Comparison of ENCODE assay signal across 27 cellular contexts in genomic region chr1:193753038-193753756, GRCh38.
A peak's percentile ranks its signal among the peaks of the same experiment; 100 is the strongest.
DNase-seq lines count a peak whose midpoint lies in the region; ATAC-seq and TF ChIP-seq lines count a peak whose summit lies in the region.
"Had no signal": no experiment of that assay in that cellular context is flagged by ENCODE, and none has a peak within 500 bp of the region (broad histone marks: within the 10 kb centered on the region; RNA-seq: fewer than 3 reads in every experiment).

No MANE protein-coding gene starts in this region.

- intact Hi-C loops in IMR-90 (cut with micrococcal nuclease), result no loop called here

- 80% methylated on average over 1 of the region's 5 CpGs; no CpG with 5 or more reads in 1 of the 2 experiments for WGBS in IMR-90 (ENCODE audit: extremely low coverage in 2 of 2, insufficient read length in 1 of 2), 2 experiments
- no CpG with 5 or more reads among the region's 5 CpGs for WGBS in mesendoderm (ENCODE audit: extremely low coverage, insufficient coverage, low lambda C conversion rate)

- H3K9me1 ChIP-seq in IMR-90 (ENCODE audit: insufficient read depth, low read length), result no peaks in the 10 kb centered on the region

- no peak overlapping the region for H3K4ac ChIP-seq in IMR-90 (ENCODE audit: low read depth, low read length)
- no peak overlapping the region for H3K4ac ChIP-seq in mesendoderm (ENCODE audit: low read depth, low read length)

- no peaks in the 10 kb centered on the region for H3K4me1 Mint-ChIP-seq in activated naive CD8-positive, alpha-beta T cell treated with anti-CD3 and anti-CD28 coated beads for 36 hours
- peaks cover 1% of the 10 kb centered on the region for H3K4me1 Mint-ChIP-seq in activated CD8-positive, alpha-beta memory T cell treated with anti-CD3 and anti-CD28 coated beads, Interleukin-2, amount 10 ng/mL, durations not matched to agents 7 days and 5 days
- H3K4me1 Mint-ChIP-seq: B cell had no signal

- TF ChIP-seq CTCF in IMR-90 (conservative IDR thresholded peaks at IDR 0.05; ENCODE audit: low read depth, low read length), result no peak
- no peak for TF ChIP-seq CTCF in fibroblast of villous mesenchyme (IDR thresholded peaks at IDR 0.05; ENCODE audit: insufficient read depth, low read depth, low read length)

- no peak overlapping the region for H2AK9ac ChIP-seq in IMR-90 (replicated peaks; ENCODE audit: low read depth, low read length, poor library complexity)

- CTCF ChIA-PET in IMR-90 (lab: Yijun Ruan, JAX), result interaction anchor here (0.7 kb wide), 1 partner anchor 24 kb away, joined by 3 read pairs; no protein-coding TSS in a partner anchor
- CTCF ChIA-PET in activated CD8-positive, alpha-beta memory T cell treated with anti-CD3 and anti-CD28 coated beads, Interleukin-2, amount 10 ng/mL, durations not matched to agents 7 days and 5 days (lab: Charles Lee), result no interaction called here

- no peak for ATAC-seq in IMR-90 (ENCODE audit: low read depth)
- no peak for ATAC-seq in activated CD8-positive, alpha-beta memory T cell treated with anti-CD3 and anti-CD28 coated beads, Interleukin-2, amount 10 ng/mL, durations not matched to agents 7 days and 5 days
- ATAC-seq: A549, Panc1 had no signal

- H4K5ac ChIP-seq in IMR-90 (ENCODE audit: low read depth, low read length), result no peak overlapping the region
- no peak overlapping the region for H4K5ac ChIP-seq in mesendoderm (ENCODE audit: low read length)

- H4K8ac ChIP-seq in IMR-90 (ENCODE audit: low read depth in 2 of 2, low read length in 2 of 2), result no peak overlapping the region
- no peak overlapping the region for H4K8ac ChIP-seq in mesendoderm (ENCODE audit: low read depth, low read length)

- H2AFZ ChIP-seq in IMR-90 (replicated peaks; ENCODE audit: low read length, poor library complexity), result no peak overlapping the region

- H3K9ac ChIP-seq in IMR-90 (ENCODE audit: low read depth, low read length) (no peak overlapping the region), mesendoderm (ENCODE audit: low read length) (no peak overlapping the region)

- TF ChIP-seq POLR2A in IMR-90 (IDR thresholded peaks at IDR 0.05; ENCODE audit: low read depth, low read length), result no peak

- H3K27me3 ChIP-seq in IMR-90 (ENCODE audit: control insufficient read depth, insufficient read depth, low read length), result no peaks in the 10 kb centered on the region
- no peaks in the 10 kb centered on the region for H3K27me3 ChIP-seq in mesendoderm (ENCODE audit: insufficient read depth, low read length, poor library complexity)

- H3K4me2 ChIP-seq in IMR-90 (ENCODE audit: low read depth, low read length) (no peak overlapping the region), mesendoderm (ENCODE audit: low read length) (no peak overlapping the region)
- H3K4me2 ChIP-seq: A549 had no signal

- H3K4me1 ChIP-seq in IMR-90 (ENCODE audit: control insufficient read depth, insufficient read depth, low read length), result no peaks in the 10 kb centered on the region; the same call in 1 of the 2 replicates
- no peaks in the 10 kb centered on the region for H3K4me1 ChIP-seq in mesendoderm (ENCODE audit: control insufficient read depth, low read depth, low read length)
- H3K4me1 ChIP-seq: A549 had no signal

- peaks cover 4% of the 10 kb centered on the region for H3K36me3 Mint-ChIP-seq in activated naive CD8-positive, alpha-beta T cell treated with anti-CD3 and anti-CD28 coated beads for 36 hours
- H3K36me3 Mint-ChIP-seq in activated CD8-positive, alpha-beta memory T cell treated with anti-CD3 and anti-CD28 coated beads, Interleukin-2, amount 10 ng/mL, durations not matched to agents 7 days and 5 days, result peaks cover 10% of the 10 kb centered on the region

- dilution Hi-C loops in IMR-90 (cut with HindIII; ENCODE audit: low sequenced_read_pairs, unreplicated experiment), result no loop called here

- H3K79me1 ChIP-seq in IMR-90 (ENCODE audit: low read depth in 1 of 2, low read length in 2 of 2) (no peaks in the 10 kb centered on the region), mesendoderm (ENCODE audit: low read length) (no peaks in the 10 kb centered on the region)

- H3K79me2 ChIP-seq in mesendoderm (ENCODE audit: control insufficient read depth, insufficient read depth, low read length), result no peaks in the 10 kb centered on the region

- H2BK120ac ChIP-seq in IMR-90 (ENCODE audit: low read depth, low read length) (no peak overlapping the region), mesendoderm (ENCODE audit: low read depth, low read length) (no peak overlapping the region)

- no peaks in the 10 kb centered on the region for H3K27me3 Mint-ChIP-seq in activated naive CD8-positive, alpha-beta T cell treated with anti-CD3 and anti-CD28 coated beads for 36 hours
- H3K27me3 Mint-ChIP-seq in activated CD8-positive, alpha-beta memory T cell treated with anti-CD3 and anti-CD28 coated beads, Interleukin-2, amount 10 ng/mL, durations not matched to agents 7 days and 5 days, result no peaks in the 10 kb centered on the region
- H3K27me3 Mint-ChIP-seq: B cell; CD8-positive, alpha-beta memory T cell had no signal

- H2AK5ac ChIP-seq in IMR-90 (ENCODE audit: low read depth, low read length) (no peak overlapping the region), mesendoderm (ENCODE audit: low read length) (no peak overlapping the region)

- 0 out of 2 replicates have a peak overlapping the region, but pooled peaks have one; percentile 39 for H3K14ac ChIP-seq in IMR-90 (replicated peaks; ENCODE audit: low read depth, low read length)

- H3K4me3 Mint-ChIP-seq in activated naive CD8-positive, alpha-beta T cell treated with anti-CD3 and anti-CD28 coated beads for 36 hours, result no peak overlapping the region
- no peak overlapping the region for H3K4me3 Mint-ChIP-seq in activated CD8-positive, alpha-beta memory T cell treated with anti-CD3 and anti-CD28 coated beads, Interleukin-2, amount 10 ng/mL, durations not matched to agents 7 days and 5 days
- H3K4me3 Mint-ChIP-seq: B cell; CD8-positive, alpha-beta memory T cell had no signal

- in situ Hi-C loops in IMR-90 (cut with MboI; ENCODE audit: low sequenced_read_pairs), result no loop called here

- H3K18ac ChIP-seq in IMR-90 (ENCODE audit: low read depth, low read length) (no peak overlapping the region), mesendoderm (ENCODE audit: low read length) (no peak overlapping the region)

- H4K91ac ChIP-seq in IMR-90 (ENCODE audit: insufficient read depth, low read depth, low read length), result no peak overlapping the region

- DNase-seq in EH (ENCODE audit: low read depth), result peak; percentile 11
- DNase-seq in IMR-90, result no peak
- peak; percentile 49 for DNase-seq in fibroblast of villous mesenchyme (ENCODE audit: low read depth)
- peak; percentile 22 for DNase-seq in mesendoderm
- no peak for DNase-seq in activated naive CD8-positive, alpha-beta T cell treated with anti-CD3 and anti-CD28 coated beads for 36 hours
- no peak for DNase-seq in activated CD8-positive, alpha-beta memory T cell treated with anti-CD3 and anti-CD28 coated beads, Interleukin-2, amount 10 ng/mL, durations not matched to agents 7 days and 5 days
- DNase-seq in DMS153 (lab: John Stamatoyannopoulos, UW), result no peak
- no peak for DNase-seq in H4 (ENCODE audit: low spot score)
- DNase-seq: Calu3; CD8-positive, alpha-beta memory T cell; GOT3; Karpas-422; NCI-H1092 treated with DMSO at 0.1 percent for 48 hours; NCI-H1436; NCI-H187; NCI-H2081 treated with DMSO at 0.1 percent for 48 hours; NCI-H2171; NCI-H226; NCI-H510A; NCI-H69; SHP77 had no signal

- H3K56ac ChIP-seq in IMR-90 (ENCODE audit: extremely low read depth, insufficient read depth, low read length) (no peak overlapping the region), mesendoderm (ENCODE audit: low read length) (no peak overlapping the region)

- H3K9me3 ChIP-seq in IMR-90 (ENCODE audit: control insufficient read depth, insufficient read depth, low read length), result no peaks in the 10 kb centered on the region
- H3K9me3 ChIP-seq: A549 had no signal

- H3K27ac ChIP-seq in IMR-90 (ENCODE audit: insufficient read depth, low read length), result no peak overlapping the region
- H3K27ac ChIP-seq in mesendoderm (ENCODE audit: low read depth, low read length), result no peak overlapping the region
- H3K27ac ChIP-seq: A549, C4-2B, HL-60, RWPE1 had no signal

- H3K36me3 ChIP-seq in IMR-90 (ENCODE audit: control insufficient read depth, insufficient read depth, low read length) (no peaks in the 10 kb centered on the region), mesendoderm (ENCODE audit: control insufficient read depth, insufficient read depth, low read length) (no peaks in the 10 kb centered on the region)

- POLR2A ChIA-PET in IMR-90 (lab: Charles Lee; ENCODE audit: unreplicated experiment), result no interaction called here

- H4K20me1 ChIP-seq in IMR-90 (ENCODE audit: insufficient read depth, low read length), result no peaks in the 10 kb centered on the region

- no TSS peak for BruUV-seq in IMR-90 (replicated peaks; lab: Mats Ljungman, UMichigan)

- no peak overlapping the region for H3K23ac ChIP-seq in IMR-90 (ENCODE audit: low read depth, low read length)
- H3K23ac ChIP-seq in mesendoderm (ENCODE audit: low read length), result no peak overlapping the region

- H3K9me3 Mint-ChIP-seq in activated naive CD8-positive, alpha-beta T cell treated with anti-CD3 and anti-CD28 coated beads for 36 hours, result peaks cover 2% of the 10 kb centered on the region
- H3K9me3 Mint-ChIP-seq in activated CD8-positive, alpha-beta memory T cell treated with anti-CD3 and anti-CD28 coated beads, Interleukin-2, amount 10 ng/mL, durations not matched to agents 7 days and 5 days (ENCODE audit: low read depth), result peaks cover 6% of the 10 kb centered on the region

- H3K4me3 ChIP-seq in IMR-90 (ENCODE audit: insufficient read depth, low read depth, low read length) (no peak overlapping the region), fibroblast of villous mesenchyme (ENCODE audit: low read depth, low read length) (no peak overlapping the region), mesendoderm (ENCODE audit: low read length) (no peak overlapping the region)
- H3K4me3 ChIP-seq: A549 had no signal

- no peak overlapping the region for H3K27ac Mint-ChIP-seq in activated naive CD8-positive, alpha-beta T cell treated with anti-CD3 and anti-CD28 coated beads for 36 hours
- no peak overlapping the region for H3K27ac Mint-ChIP-seq in activated CD8-positive, alpha-beta memory T cell treated with anti-CD3 and anti-CD28 coated beads, Interleukin-2, amount 10 ng/mL, durations not matched to agents 7 days and 5 days
- H3K27ac Mint-ChIP-seq: B cell had no signal

- H2BK20ac ChIP-seq in IMR-90 (ENCODE audit: low read depth, low read length), result no peak overlapping the region

- H2BK5ac ChIP-seq in IMR-90 (ENCODE audit: low read depth, low read length, poor library complexity, severe bottlenecking) (no peak overlapping the region), mesendoderm (ENCODE audit: low read length) (no peak overlapping the region)

- TF ChIP-seq RAD21 in IMR-90 (IDR thresholded peaks at IDR 0.05; ENCODE audit: low read length), result no peak

- H2BK15ac ChIP-seq in IMR-90 (ENCODE audit: low read depth, low read length), result no peak overlapping the region
- H2BK15ac ChIP-seq in mesendoderm (replicated peaks; ENCODE audit: low read depth), result no peak overlapping the region

TF ChIP-seq in IMR-90, 13 proteins besides CTCF, POLR2A, EP300 and RAD21:
- TF ChIP-seq FOS (IDR thresholded peaks at IDR 0.05; ENCODE audit: low read depth, low read length), result no peak

Comparison
In these comparisons a context has a peak if more than half of its experiments do, and no peak if none do; other contexts are left out.
1. DNase-seq: peak in EH (single experiment), fibroblast of villous mesenchyme (single experiment) and mesendoderm (single experiment); none in IMR-90 (single experiment), activated naive CD8-positive, alpha-beta T cell treated with anti-CD3 and anti-CD28 coated beads for 36 hours (single experiment), activated CD8-positive, alpha-beta memory T cell treated with anti-CD3 and anti-CD28 coated beads, Interleukin-2, amount 10 ng/mL, durations not matched to agents 7 days and 5 days (single experiment), DMS153 (single experiment) and H4 (single experiment).